Comparison of ENCODE assay signal across 18 cellular contexts in genomic region chr2:9388102-9388735, GRCh38.
"Had no signal": no experiment of that assay in that cellular context is flagged by ENCODE, and none has a peak within 500 bp of the region (broad histone marks: within the 10 kb centered on the region; RNA-seq: fewer than 3 reads in every experiment).

No MANE protein-coding gene starts in this region.

- ATAC-seq: activated CD8-positive, alpha-beta T cell treated with anti-CD3 and anti-CD28 coated beads for 36 hours; foreskin keratinocyte; right lobe of liver; stimulated activated memory B cell treated with anti-CD40 and anti-IgM and Interleukin-4, amounts not matched to agents 10 μg/mL and 1 μg/mL and 100 μg/mL, for 72 hours; T-cell had no signal

- H3K27me3 Mint-ChIP-seq: activated CD4-positive, alpha-beta T cell treated with anti-CD3 and anti-CD28 coated beads, Interleukin-2, amount 10 ng/mL, durations not matched to agents 24 days and 14 days; activated CD8-positive, alpha-beta T cell treated with anti-CD3 and anti-CD28 coated beads for 36 hours; stimulated activated memory B cell treated with anti-CD40 and anti-IgM and Interleukin-4, amounts not matched to agents 10 μg/mL and 1 μg/mL and 100 μg/mL, for 72 hours; T-cell had no signal

- H3K9me3 ChIP-seq: colonic mucosa, left ventricle myocardium inferior, ovary, right lobe of liver had no signal

- H3K4me3 ChIP-seq: colonic mucosa, left ventricle myocardium inferior, ovary, right lobe of liver had no signal

- H3K4me1 Mint-ChIP-seq: activated CD4-positive, alpha-beta T cell treated with anti-CD3 and anti-CD28 coated beads, Interleukin-2, amount 10 ng/mL, durations not matched to agents 24 days and 14 days; stimulated activated memory B cell treated with anti-CD40 and anti-IgM and Interleukin-4, amounts not matched to agents 10 μg/mL and 1 μg/mL and 100 μg/mL, for 72 hours; T-cell had no signal

- H3K36me3 ChIP-seq: colonic mucosa, ovary, right lobe of liver had no signal

- H3K27ac Mint-ChIP-seq: activated CD4-positive, alpha-beta T cell treated with anti-CD3 and anti-CD28 coated beads, Interleukin-2, amount 10 ng/mL, durations not matched to agents 24 days and 14 days; activated CD8-positive, alpha-beta T cell treated with anti-CD3 and anti-CD28 coated beads for 36 hours; activated naive CD4-positive, alpha-beta T cell treated with anti-CD3 and anti-CD28 coated beads for 36 hours; stimulated activated memory B cell treated with anti-CD40 and anti-IgM and Interleukin-4, amounts not matched to agents 10 μg/mL and 1 μg/mL and 100 μg/mL, for 72 hours; T-cell had no signal

- DNase-seq: activated CD4-positive, alpha-beta T cell treated with anti-CD3 and anti-CD28 coated beads, Interleukin-2, amount 10 ng/mL, durations not matched to agents 24 days and 14 days; activated CD8-positive, alpha-beta T cell treated with anti-CD3 and anti-CD28 coated beads for 36 hours; activated naive CD4-positive, alpha-beta T cell treated with anti-CD3 and anti-CD28 coated beads for 36 hours; activated T-cell treated with anti-CD3 and anti-CD28 coated beads, Interleukin-2, amount 50 U/mL, for 1 hour; central memory CD4-positive, alpha-beta T cell; colonic mucosa; foreskin keratinocyte; glutamatergic neuron; hypothalamus; kidney glomerular epithelial cell; left ventricle myocardium inferior; stimulated activated CD4-positive, alpha-beta T cell treated with anti-CD3 and anti-CD28 coated beads, Interleukin-4, amount 100 ng/mL, for 4 hours; T-cell had no signal

- H3K4me3 Mint-ChIP-seq: activated CD4-positive, alpha-beta T cell treated with anti-CD3 and anti-CD28 coated beads, Interleukin-2, amount 10 ng/mL, durations not matched to agents 24 days and 14 days; activated CD8-positive, alpha-beta T cell treated with anti-CD3 and anti-CD28 coated beads for 36 hours; activated naive CD4-positive, alpha-beta T cell treated with anti-CD3 and anti-CD28 coated beads for 36 hours; brain; neural crest cell; stimulated activated memory B cell treated with anti-CD40 and anti-IgM and Interleukin-4, amounts not matched to agents 10 μg/mL and 1 μg/mL and 100 μg/mL, for 72 hours; T-cell had no signal

- H3K27ac ChIP-seq: colonic mucosa, ovary, right lobe of liver had no signal

- H3K27me3 ChIP-seq: colonic mucosa, foreskin keratinocyte, ovary, right lobe of liver had no signal

- H3K9me3 Mint-ChIP-seq: activated CD4-positive, alpha-beta T cell treated with anti-CD3 and anti-CD28 coated beads, Interleukin-2, amount 10 ng/mL, durations not matched to agents 24 days and 14 days; activated CD8-positive, alpha-beta T cell treated with anti-CD3 and anti-CD28 coated beads for 36 hours; activated naive CD4-positive, alpha-beta T cell treated with anti-CD3 and anti-CD28 coated beads for 36 hours; brain; neural crest cell; stimulated activated memory B cell treated with anti-CD40 and anti-IgM and Interleukin-4, amounts not matched to agents 10 μg/mL and 1 μg/mL and 100 μg/mL, for 72 hours; T-cell had no signal

- H3K36me3 Mint-ChIP-seq: stimulated activated memory B cell treated with anti-CD40 and anti-IgM and Interleukin-4, amounts not matched to agents 10 μg/mL and 1 μg/mL and 100 μg/mL, for 72 hours; T-cell had no signal

- H3K4me1 ChIP-seq: colonic mucosa, right lobe of liver had no signal
